23 cellular contexts compared by ENCODE assay signal in the genomic region with DNA sequence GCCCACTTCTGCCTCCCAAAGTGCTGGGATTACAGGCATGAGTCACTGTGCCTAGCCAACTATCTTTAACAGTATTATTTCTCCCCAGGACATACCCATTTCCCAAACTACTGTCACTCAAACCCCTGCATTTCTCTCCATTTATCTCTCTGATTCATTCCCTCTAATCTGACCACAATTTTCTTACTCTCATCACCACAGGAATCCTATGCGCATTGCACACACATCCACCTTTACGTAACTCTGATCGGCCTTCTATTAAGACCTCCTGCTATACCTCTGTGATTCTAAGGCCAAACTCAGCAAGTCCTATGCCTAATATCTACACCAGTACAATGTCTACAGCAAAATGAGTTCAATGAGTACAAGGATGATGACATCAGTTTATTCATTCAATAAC.
A peak's percentile ranks its signal among the peaks of the same experiment; 100 is the strongest.
DNase-seq lines count a peak whose midpoint lies in the region; ATAC-seq, FAIRE-seq and TF ChIP-seq lines count a peak whose summit lies in the region.
"Had no signal": no experiment of that assay in that cellular context is flagged by ENCODE, and none has a peak within 500 bp of the region (broad histone marks: within the 10 kb centered on the region; RNA-seq: fewer than 3 reads in every experiment).

No MANE protein-coding gene starts in this region.

- ATAC-seq in left ventricle myocardium superior: no peak
- no peak for ATAC-seq in HG03442 (IDR thresholded peaks at IDR 0.05; ENCODE audit: unreplicated experiment)
- ATAC-seq: HepG2, K562 had no signal

- no peaks in the 10 kb centered on the region for H3K9me3 ChIP-seq in mammary epithelial cell (replicated peaks; ENCODE audit: insufficient read depth, low read length)
- H3K9me3 ChIP-seq in breast epithelium: no peaks in the 10 kb centered on the region
- H3K9me3 ChIP-seq: BLaER1, Caco-2, SJCRH30 had no signal

- TF ChIP-seq POLR2A in breast epithelium (IDR thresholded peaks at IDR 0.05) (no peak), H54 (IDR thresholded peaks at IDR 0.05; ENCODE audit: low read depth, low read length) (no peak)

- WGBS in mammary epithelial cell (ENCODE audit: low coverage, missing lambda C conversion rate): 94% methylated on average over 3 of the region's 3 CpGs

- no peak overlapping the region for H2AFZ ChIP-seq in mammary epithelial cell (ENCODE audit: low read depth, low read length)

- H3K4me1 ChIP-seq in mammary epithelial cell (ENCODE audit: insufficient read depth, low read length): no peaks in the 10 kb centered on the region
- no peaks in the 10 kb centered on the region for H3K4me1 ChIP-seq in breast epithelium
- H3K4me1 ChIP-seq: BLaER1, Caco-2, SJCRH30 had no signal

- BruUV-seq in mammary epithelial cell (replicated peaks; lab: Mats Ljungman, UMichigan): no TSS peak

- TF ChIP-seq CTCF in mammary epithelial cell (conservative IDR thresholded peaks at IDR 0.05 in 1 of 2, IDR thresholded peaks at IDR 0.05 in 1 of 2; ENCODE audit: extremely low read depth in 1 of 2, insufficient read depth in 1 of 2, low read depth in 1 of 2, low read length in 2 of 2) (no peak), breast epithelium (IDR thresholded peaks at IDR 0.05) (no peak), astrocyte of the spinal cord (IDR thresholded peaks at IDR 0.05; ENCODE audit: low read depth, low read length) (no peak)

- intact Hi-C loops in mammary epithelial cell (cut with micrococcal nuclease): no loop called here
- intact Hi-C loops in breast epithelium (cut with DNase I; ENCODE audit: low total_unique reads): no loop called here
- intact Hi-C loops in left ventricle myocardium superior (cut with micrococcal nuclease): no loop called here

- H3K27me3 ChIP-seq in mammary epithelial cell (ENCODE audit: insufficient read depth, low read length): no peaks in the 10 kb centered on the region
- no peaks in the 10 kb centered on the region for H3K27me3 ChIP-seq in breast epithelium
- H3K27me3 ChIP-seq: BLaER1, SJCRH30 had no signal

- H3K4me3 ChIP-seq in mammary epithelial cell (replicated peaks in 1 of 3; ENCODE audit: insufficient read depth in 1 of 3, low read depth in 2 of 3, low read length in 3 of 3) (no peak overlapping the region), breast epithelium (no peak overlapping the region), astrocyte of the spinal cord (ENCODE audit: low read depth, low read length) (no peak overlapping the region)
- H3K4me3 ChIP-seq: BLaER1, K562, SJCRH30 had no signal

- no peaks in the 10 kb centered on the region for H3K36me3 ChIP-seq in mammary epithelial cell (ENCODE audit: insufficient read depth, low read length)
- no peaks in the 10 kb centered on the region for H3K36me3 ChIP-seq in breast epithelium
- H3K36me3 ChIP-seq: BLaER1, SJCRH30 had no signal

- CTCF ChIA-PET in mammary epithelial cell (lab: Charles Lee; ENCODE audit: low non-redundant PET): no interaction called here

- H3K27ac ChIP-seq in mammary epithelial cell (ENCODE audit: insufficient read depth, low read depth, low read length) (no peak overlapping the region), breast epithelium (no peak overlapping the region)
- H3K27ac ChIP-seq: 22Rv1, BLaER1, SJCRH30 had no signal

- no peak overlapping the region for H3K4me2 ChIP-seq in mammary epithelial cell (ENCODE audit: insufficient read depth, low read depth, low read length)
- H3K4me2 ChIP-seq: BLaER1 had no signal

- H3K79me2 ChIP-seq in mammary epithelial cell (ENCODE audit: insufficient read depth, low read length): no peaks in the 10 kb centered on the region

- FAIRE-seq in H54 (lab: Jason Lieb, UNC): no peak
- FAIRE-seq: HepG2, K562 had no signal

- H3K9ac ChIP-seq in mammary epithelial cell (ENCODE audit: insufficient read depth, low read length): no peak overlapping the region
- H3K9ac ChIP-seq: BLaER1 had no signal

- in situ Hi-C loops in mammary epithelial cell (cut with MboI; ENCODE audit: low sequenced_read_pairs in 2 of 2) (no loop called here), astrocyte of the spinal cord (cut with HindIII; ENCODE audit: low sequenced_read_pairs) (no loop called here)

- DNase-seq in mammary epithelial cell (peak; percentile 24), breast epithelium (ENCODE audit: low spot score in 2 of 2) (no peak), astrocyte of the spinal cord (ENCODE audit: low read depth, low spot score) (peak; percentile 6), iris pigment epithelial cell (ENCODE audit: low read depth) (peak; percentile 41), left ventricle myocardium superior (no peak), NOMO-1 treated with dmso at 0.1 percent for 144 hours (lab: John Stamatoyannopoulos, UW; ENCODE audit: unreplicated experiment) (no peak), H54 (ENCODE audit: insufficient read length, low spot score) (no peak)
- DNase-seq: ACHN; Caco-2; CD4-positive, alpha-beta T cell; H7; MM.1S; NCI-H1048; NCI-H1417 treated with DMSO at 0.1 percent for 48 hours; NCI-H187 treated with DMSO at 0.1 percent for 48 hours; NCI-H510A treated with DMSO at 0.1 percent for 48 hours; NCI-H748 treated with DMSO at 0.1 percent for 48 hours; SJCRH30 had no signal

- H4K20me1 ChIP-seq in mammary epithelial cell (ENCODE audit: insufficient read depth, low read length): no peaks in the 10 kb centered on the region
- H4K20me1 ChIP-seq: BLaER1 had no signal

- dilution Hi-C loops in mammary epithelial cell (cut with HindIII; ENCODE audit: low sequenced_read_pairs): no loop called here

Comparison
In these comparisons a context has a peak if more than half of its experiments do, and no peak if none do; other contexts are left out.
1. DNase-seq: peak in mammary epithelial cell (single experiment), astrocyte of the spinal cord (single experiment) and iris pigment epithelial cell (single experiment); none in breast epithelium (0 of 2), left ventricle myocardium superior (single experiment), NOMO-1 treated with dmso at 0.1 percent for 144 hours (single experiment) and H54 (single experiment).